Comparison of ENCODE assay signal across 6 cellular contexts in the genomic region with DNA sequence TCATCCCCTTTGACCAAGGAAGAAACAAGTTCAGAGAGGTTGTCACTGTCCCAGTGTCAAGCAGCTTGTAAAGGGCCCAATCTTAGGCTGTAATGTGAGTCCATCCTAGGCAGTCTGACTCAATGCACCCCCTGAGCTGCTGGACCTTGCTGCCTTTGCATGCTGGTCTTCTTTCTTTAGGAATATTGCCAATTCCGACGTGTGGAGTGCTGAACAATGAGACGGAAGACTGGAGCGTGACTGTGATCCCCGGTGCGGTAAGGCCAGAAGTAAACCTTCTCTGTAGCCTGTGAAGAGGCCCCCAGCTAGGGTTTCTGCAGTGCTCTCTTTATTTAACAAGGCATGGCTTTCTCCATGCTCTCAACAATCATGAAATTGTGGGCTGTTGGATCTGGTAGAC. TPM values are rescaled to one million over a fixed set of nuclear protein-coding genes. Genes with fewer than 3 reads are reported as not detected.
DNase-seq lines count a peak whose midpoint lies in the region; ATAC-seq and TF ChIP-seq lines count a peak whose summit lies in the region.

No MANE protein-coding gene starts in this region.

- H3K27ac Mint-ChIP-seq in T-cell: no peak overlapping the region

- H3K4me1 ChIP-seq in BE2C: no peaks in the 10 kb centered on the region

- peaks cover 15 to 22% (median 17%) of the 10 kb centered on the region in 3 donors for H3K4me1 Mint-ChIP-seq in T-cell

- no peaks in the 10 kb centered on the region for H3K27me3 Mint-ChIP-seq in T-cell

- ATAC-seq in T-cell (replicated peaks in 1 of 4) (no peak), GM21390 (IDR thresholded peaks at IDR 0.05; ENCODE audit: unreplicated experiment) (no peak), GM19395 (IDR thresholded peaks at IDR 0.05; ENCODE audit: unreplicated experiment) (no peak)

- no peaks in the 10 kb centered on the region for H3K9me3 Mint-ChIP-seq in T-cell

- no peaks in the 10 kb centered on the region for H3K9me3 ChIP-seq in BE2C

- H3K4me3 ChIP-seq in BE2C (ENCODE audit: low read depth, low read length): peak overlapping the region; percentile 87

- TF ChIP-seq CTCF in BE2C (IDR thresholded peaks at IDR 0.05; ENCODE audit: low read depth, low read length): no peak

- H3K4me3 Mint-ChIP-seq in T-cell: peak overlapping the region; percentile 81 to 88 (median 85)

- peaks cover 15% of the 10 kb centered on the region for H3K36me3 Mint-ChIP-seq in T-cell

- CTCF ChIA-PET in T-cell (lab: Charles Lee): no interaction called here

- no peak for DNase-seq in BE2C
- no peak for DNase-seq in T-cell
- DNase-seq in left kidney (ENCODE audit: low read depth, low spot score): peak; percentile 2
- DNase-seq in NCI-H774 (lab: John Stamatoyannopoulos, UW): no peak

- POLR2A ChIA-PET in T-cell (lab: Charles Lee): interaction anchor here in 1 of 2 donors (0.7 kb wide), 1 partner anchor 38 kb away, joined by 3 read pairs; no protein-coding TSS in a partner anchor

- H3K27me3 ChIP-seq in BE2C: no peaks in the 10 kb centered on the region

- no peaks in the 10 kb centered on the region; the same call in 1 of the 2 replicates for H3K36me3 ChIP-seq in BE2C

RNA-seq across cellular contexts. Expression of a gene that starts 1.0 kb away (rescaled TPM):
- polyA plus RNA-seq in BE2C (2012; ENCODE audit: insufficient read depth, insufficient read length, low read depth): 3.0 TPM
- total RNA-seq in T-cell: 10 to 100 TPM in 1 of 5 donors, 1 to 10 TPM in 4; 5.3 to 11.9 (median 6.6) TPM

RNA-seq across cellular contexts. Expression of a gene that starts 38.2 kb away (rescaled TPM):
- 30.7 TPM for polyA plus RNA-seq in BE2C (2012; ENCODE audit: insufficient read depth, insufficient read length, low read depth)
- total RNA-seq in T-cell: 10 to 100 TPM; 23.7 to 27.2 (median 24.9) TPM

RNA-seq across cellular contexts. Expression of a gene that starts 38.4 kb away (rescaled TPM):
- 187 TPM for polyA plus RNA-seq in BE2C (2012; ENCODE audit: insufficient read depth, insufficient read length, low read depth)
- 10 to 100 TPM; 44.7 to 51.8 (median 47.0) TPM for total RNA-seq in T-cell

RNA-seq across cellular contexts. Expression of a gene that starts 40.3 kb away (rescaled TPM):
- 16.1 TPM for polyA plus RNA-seq in BE2C (2012; ENCODE audit: insufficient read depth, insufficient read length, low read depth)
- total RNA-seq in T-cell: 10 to 100 TPM; 34.9 to 47.2 (median 46.3) TPM
